In genomic region chr3:42697326-42698051, GRCh38 we compare ENCODE assay signal across 20 cellular contexts. TPM values are rescaled to one million over a fixed set of nuclear protein-coding genes. Genes with fewer than 3 reads are reported as not detected.
DNase-seq lines count a peak whose midpoint lies in the region; TF ChIP-seq lines count a peak whose summit lies in the region.
"Had no signal": no experiment of that assay in that cellular context is flagged by ENCODE, and none has a peak within 500 bp of the region (broad histone marks: within the 10 kb centered on the region; RNA-seq: fewer than 3 reads in every experiment).

No MANE protein-coding gene starts in this region.

- H3K36me3 ChIP-seq in WERI-Rb-1 = no peaks in the 10 kb centered on the region
- H3K36me3 ChIP-seq: BE2C had no signal

- no peaks in the 10 kb centered on the region for H3K9me3 ChIP-seq in WERI-Rb-1 (ENCODE audit: severe bottlenecking)
- H3K9me3 ChIP-seq: BE2C had no signal

- DNase-seq in activated effector memory CD4-positive, alpha-beta T cell treated with anti-CD3 and anti-CD28 coated beads, Interleukin-2, amount 50 U/mL, for 16 hours = peak; percentile 43
- no peak for DNase-seq in activated effector memory CD4-positive, alpha-beta T cell treated with Interleukin-2 at 50 U/mL for 16 hours
- DNase-seq in activated CD8-positive, alpha-beta memory T cell treated with anti-CD3 and anti-CD28 coated beads, Interleukin-2, amount 50 U/mL, for 48 hours = peak; percentile 28
- DNase-seq in mesenteric fat pad (ENCODE audit: low spot score) = peak; percentile 87
- no peak for DNase-seq in substantia nigra (lab: John Stamatoyannopoulos, UW)
- DNase-seq in foreskin fibroblast = no peak
- DNase-seq in WERI-Rb-1 = no peak
- no peak for DNase-seq in SHP77 treated with DMSO at 0.1 percent for 48 hours (lab: John Stamatoyannopoulos, UW)
- DNase-seq: 8988T, BE2C, Calu3, HCEC 1CT, NCI-H1105 treated with DMSO at 0.1 percent for 48 hours, NCI-H1694 treated with DMSO at 0.1 percent for 48 hours, NCI-H345, NCI-H526, OCI-M1 had no signal

- TF ChIP-seq CTCF in foreskin fibroblast (IDR thresholded peaks at IDR 0.05; ENCODE audit: low read depth, low read length) (no peak), WERI-Rb-1 (IDR thresholded peaks at IDR 0.05; ENCODE audit: low read depth, low read length) (no peak)

- no peaks in the 10 kb centered on the region for H3K27me3 ChIP-seq in WERI-Rb-1 (ENCODE audit: insufficient read depth, low read depth, severe bottlenecking)
- H3K27me3 ChIP-seq: BE2C had no signal

- H3K4me3 ChIP-seq in foreskin fibroblast (ENCODE audit: low read depth in 1 of 2, low read length in 2 of 2) = no peak overlapping the region
- H3K4me3 ChIP-seq in WERI-Rb-1 (ENCODE audit: low read depth, low read length) = no peak overlapping the region

- H3K27ac ChIP-seq in substantia nigra (ENCODE audit: low read depth, low read length, poor library complexity, severe bottlenecking) (peak overlapping the region; percentile 65), WERI-Rb-1 (no peak overlapping the region)
- H3K27ac ChIP-seq: HL-60 had no signal

RNA-seq across cellular contexts. Expression of gene HHATL, which starts 5.1 kb away (rescaled TPM):
- 0.48 TPM for total RNA-seq in mesenteric fat pad
- total RNA-seq: Calu3; CD4-positive, alpha-beta T cell; RPMI7951 had no signal

RNA-seq across cellular contexts. Expression of gene KLHL40, which starts 12.2 kb away (rescaled TPM):
- total RNA-seq in mesenteric fat pad = not detected
- total RNA-seq: Calu3; CD4-positive, alpha-beta T cell; RPMI7951 had no signal

RNA-seq across cellular contexts. Expression of gene ZBTB47, which starts 44.0 kb away (rescaled TPM):
- total RNA-seq in mesenteric fat pad = 58.2 TPM

Comparison
In these comparisons a context has a peak if more than half of its experiments do, and no peak if none do; other contexts are left out.
1. DNase-seq: peak in activated effector memory CD4-positive, alpha-beta T cell treated with anti-CD3 and anti-CD28 coated beads, Interleukin-2, amount 50 U/mL, for 16 hours (single experiment), activated CD8-positive, alpha-beta memory T cell treated with anti-CD3 and anti-CD28 coated beads, Interleukin-2, amount 50 U/mL, for 48 hours (single experiment) and mesenteric fat pad (single experiment); none in activated effector memory CD4-positive, alpha-beta T cell treated with Interleukin-2 at 50 U/mL for 16 hours (single experiment), substantia nigra (0 of 49), foreskin fibroblast (0 of 2), WERI-Rb-1 (single experiment) and SHP77 treated with DMSO at 0.1 percent for 48 hours (single experiment).